Comparison of ENCODE assay signal across 22 cellular contexts in genomic region chr2:232615339-232615738, GRCh38. TPM values are rescaled to one million over a fixed set of nuclear protein-coding genes. Genes with fewer than 3 reads are reported as not detected.
DNase-seq lines count a peak whose midpoint lies in the region.
"Had no signal": no experiment of that assay in that cellular context is flagged by ENCODE, and none has a peak within 500 bp of the region (broad histone marks: within the 10 kb centered on the region; RNA-seq: fewer than 3 reads in every experiment).

No MANE protein-coding gene starts in this region.

- no peak overlapping the region for H3K9ac ChIP-seq in Karpas-422 (ENCODE audit: low read length)
- H3K9ac ChIP-seq: BLaER1 treated with 17β-estradiol and CSF1 and Interleukin-3, amounts not matched to agents 10 nM and 100 nM had no signal

- H3K79me2 ChIP-seq in Karpas-422 (ENCODE audit: low read length), result no peaks in the 10 kb centered on the region

- no peaks in the 10 kb centered on the region for H3K36me3 ChIP-seq in Karpas-422 (ENCODE audit: insufficient read depth, low read length)
- H3K36me3 ChIP-seq: BE2C; BLaER1 treated with 17β-estradiol and CSF1 and Interleukin-3, amounts not matched to agents 10 nM and 100 nM had no signal

- no peak overlapping the region for H2AFZ ChIP-seq in Karpas-422 (ENCODE audit: low read length)

- H3K4me1 ChIP-seq in Karpas-422 (ENCODE audit: low read length), result no peaks in the 10 kb centered on the region
- H3K4me1 ChIP-seq: BE2C; BLaER1 treated with 17β-estradiol and CSF1 and Interleukin-3, amounts not matched to agents 10 nM and 100 nM had no signal

- H3K9me3 ChIP-seq in Karpas-422 (ENCODE audit: low read length), result no peaks in the 10 kb centered on the region
- H3K9me3 ChIP-seq: A549; BE2C; BLaER1 treated with 17β-estradiol and CSF1 and Interleukin-3, amounts not matched to agents 10 nM and 100 nM had no signal

- H3K27ac ChIP-seq in Karpas-422 (ENCODE audit: low read length), result no peak overlapping the region
- H3K27ac ChIP-seq in temporal lobe (ENCODE audit: low read depth, low read length), result peak overlapping the region; percentile 44
- H3K27ac ChIP-seq: A549; BLaER1 treated with 17β-estradiol and CSF1 and Interleukin-3, amounts not matched to agents 10 nM and 100 nM had no signal

- no peaks in the 10 kb centered on the region for H4K20me1 ChIP-seq in Karpas-422 (ENCODE audit: insufficient read depth, low read depth, low read length)
- H4K20me1 ChIP-seq: BLaER1 treated with 17β-estradiol and CSF1 and Interleukin-3, amounts not matched to agents 10 nM and 100 nM had no signal

- peak; percentile 4 for DNase-seq in Karpas-422
- DNase-seq in brain pericyte (ENCODE audit: low read depth, low spot score), result peak; percentile 61
- DNase-seq in medulla oblongata (ENCODE audit: extremely low spot score), result peak; percentile 37
- DNase-seq in activated CD4-positive, alpha-beta T cell treated with anti-CD3 and anti-CD28 coated beads, Interleukin-2, amount 50 U/mL, for 4 hours, result no peak
- no peak for DNase-seq in NCI-H345 treated with DMSO at 0.1 percent for 48 hours (lab: John Stamatoyannopoulos, UW; ENCODE audit: unreplicated experiment)
- DNase-seq in activated effector memory CD4-positive, alpha-beta T cell treated with Interleukin-2 at 50 U/mL for 16 hours, result no peak
- DNase-seq: 8988T; ACHN; AML-193; BE2C; Calu3; CD4-positive, alpha-beta T cell; CD8-positive, alpha-beta memory T cell; COR-L47; DMS53; DMS79 treated with DMSO at 0.1 percent for 48 hours; GF-D8; GOT3; HCEC 1CT had no signal

- H3K27me3 ChIP-seq in Karpas-422 (ENCODE audit: low read length), result no peaks in the 10 kb centered on the region
- H3K27me3 ChIP-seq: BE2C; BLaER1 treated with 17β-estradiol and CSF1 and Interleukin-3, amounts not matched to agents 10 nM and 100 nM had no signal

- no peaks in the 10 kb centered on the region for H3K9me2 ChIP-seq in Karpas-422 (replicated peaks; ENCODE audit: insufficient read depth, low read length)

- no peak overlapping the region for H3K4me2 ChIP-seq in Karpas-422 (ENCODE audit: low read depth, low read length, poor library complexity, severe bottlenecking)
- H3K4me2 ChIP-seq: A549; BLaER1 treated with 17β-estradiol and CSF1 and Interleukin-3, amounts not matched to agents 10 nM and 100 nM had no signal

- no peak overlapping the region for H3K4me3 ChIP-seq in Karpas-422 (ENCODE audit: low read length)
- H3K4me3 ChIP-seq: A549; BLaER1 treated with 17β-estradiol and CSF1 and Interleukin-3, amounts not matched to agents 10 nM and 100 nM had no signal

RNA-seq across cellular contexts. Expression of gene EFHD1, which starts 18.1 kb away (rescaled TPM):
- not detected in 2 replicates for total RNA-seq in Karpas-422 (2014; rRNA removed; shearing (Covaris generic); ENCODE audit: low replicate concordance)
- 2.7 TPM for total RNA-seq in temporal lobe
- total RNA-seq: CD4-positive, alpha-beta T cell had no signal

Comparison
In these comparisons a context has a peak if more than half of its experiments do, and no peak if none do; other contexts are left out.
1. DNase-seq: peak in Karpas-422 (single experiment), brain pericyte (single experiment) and medulla oblongata (single experiment); none in activated CD4-positive, alpha-beta T cell treated with anti-CD3 and anti-CD28 coated beads, Interleukin-2, amount 50 U/mL, for 4 hours (0 of 2), NCI-H345 treated with DMSO at 0.1 percent for 48 hours (single experiment) and activated effector memory CD4-positive, alpha-beta T cell treated with Interleukin-2 at 50 U/mL for 16 hours (single experiment).